In the genomic region with DNA sequence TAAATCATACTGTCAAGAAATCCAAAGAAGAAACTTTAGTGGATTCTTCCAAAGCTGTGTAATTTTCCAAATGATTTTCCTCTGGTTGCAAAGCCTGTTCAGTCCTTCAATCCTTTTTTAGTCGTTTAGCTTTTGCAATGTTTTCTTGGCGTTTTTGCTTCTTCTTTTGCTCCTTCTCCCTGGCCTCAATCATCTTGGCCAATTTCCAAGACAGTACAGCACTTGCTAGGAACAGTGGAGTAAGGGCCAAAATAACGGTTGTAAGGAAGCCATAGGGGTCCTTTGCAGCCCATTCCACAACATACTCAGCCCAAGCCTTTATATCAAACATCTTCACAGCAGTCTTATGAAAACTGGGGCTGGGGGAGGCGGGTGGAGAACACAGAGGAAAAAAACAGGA, we compare ENCODE assay signal across 18 cellular contexts. TPM values are rescaled to one million over a fixed set of nuclear protein-coding genes. Genes with fewer than 3 reads are reported as not detected.
DNase-seq lines count a peak whose midpoint lies in the region; ATAC-seq, FAIRE-seq and TF ChIP-seq lines count a peak whose summit lies in the region.
"Had no signal": no experiment of that assay in that cellular context is flagged by ENCODE, and none has a peak within 500 bp of the region (broad histone marks: within the 10 kb centered on the region; RNA-seq: fewer than 3 reads in every experiment).

No MANE protein-coding gene starts in this region.

- intact Hi-C loops in MCF 10A (cut with micrococcal nuclease), result loop anchor here (5.0 kb wide), 2 partner anchors 198 to 247 kb away; no protein-coding TSS in a partner anchor
- intact Hi-C loops in breast epithelium (cut with DNase I; ENCODE audit: low total_unique reads), result no loop called here
- intact Hi-C loops in K562 (cut with micrococcal nuclease), result loop anchor here (5.0 to 10.0 kb wide), 4 partner anchors 105 to 315 kb away; a partner anchor contains a TSS

- peaks cover 8% of the 10 kb centered on the region for H3K4me1 Mint-ChIP-seq in MCF 10A (ENCODE audit: insufficient read depth, unreplicated experiment)
- H3K4me1 Mint-ChIP-seq in stimulated activated effector memory CD8-positive, alpha-beta T cell treated with anti-CD3 and anti-CD28 coated beads, Interleukin-12 subunit alpha, Interleukin-12 subunit beta, amount 100 ng/mL, for 72 hours, result peaks cover 40% of the 10 kb centered on the region

- BruUV-seq in MCF 10A (replicated peaks; lab: Mats Ljungman, UMichigan) (no TSS peak), K562 (replicated peaks; lab: Mats Ljungman, UMichigan) (no TSS peak)

- peak overlapping the region; percentile 73 for H3K4me2 ChIP-seq in K562 (ENCODE audit: insufficient read depth, low read length)

- peak; percentile 65 for FAIRE-seq in K562 (lab: Jason Lieb, UNC)

- POLR2A ChIA-PET in MCF 10A (lab: Yijun Ruan, JAX), result no interaction called here
- POLR2A ChIA-PET in K562 (lab: Yijun Ruan, JAX), result no interaction called here

- H3K36me3 ChIP-seq in breast epithelium (no peaks in the 10 kb centered on the region), K562 (ENCODE audit: control insufficient read depth, insufficient read depth, low read length) (peaks cover 44% of the 10 kb centered on the region)

- H3K4me3 Mint-ChIP-seq in MCF 10A (ENCODE audit: unreplicated experiment), result no peak overlapping the region
- peak overlapping the region; percentile 98 for H3K4me3 Mint-ChIP-seq in stimulated activated effector memory CD8-positive, alpha-beta T cell treated with anti-CD3 and anti-CD28 coated beads, Interleukin-12 subunit alpha, Interleukin-12 subunit beta, amount 100 ng/mL, for 72 hours

- no peak overlapping the region for H3K27ac Mint-ChIP-seq in MCF 10A (ENCODE audit: low read depth, unreplicated experiment)
- H3K27ac Mint-ChIP-seq in stimulated activated effector memory CD8-positive, alpha-beta T cell treated with anti-CD3 and anti-CD28 coated beads, Interleukin-12 subunit alpha, Interleukin-12 subunit beta, amount 100 ng/mL, for 72 hours, result peak overlapping the region; percentile 68
- H3K27ac Mint-ChIP-seq: B cell had no signal

- WGBS in K562 (ENCODE audit: insufficient coverage, low coverage, missing lambda C conversion rate), result 29% methylated on average over 4 of the region's 4 CpGs

- H3K27me3 ChIP-seq in breast epithelium (no peaks in the 10 kb centered on the region), K562 (ENCODE audit: control insufficient read depth in 2 of 2, insufficient read depth in 2 of 2, low read length in 2 of 2) (no peaks in the 10 kb centered on the region)
- H3K27me3 ChIP-seq: hepatocyte had no signal

- H3K4me1 ChIP-seq in breast epithelium (peaks cover 0 to 4% of the 10 kb centered on the region in 2 donors), K562 (replicated peaks in 1 of 2; ENCODE audit: control insufficient read depth in 2 of 2, insufficient read depth in 2 of 2, low read length in 2 of 2) (peaks cover 0 to 18% of the 10 kb centered on the region in 2 experiments; a peak in 3 of 5 replicates)

- H2AFZ ChIP-seq in K562 (ENCODE audit: low read depth, low read length), result no peak overlapping the region
- H2AFZ ChIP-seq: hepatocyte had no signal

- H3K9ac ChIP-seq in K562 (ENCODE audit: insufficient read depth in 1 of 2, low read depth in 2 of 2, low read length in 2 of 2), result peak overlapping the region in 1 of 2 experiments; percentile 95; a peak in 2 of 4 replicates
- H3K9ac ChIP-seq: KMS-11 had no signal

- H3K4me3 ChIP-seq in breast epithelium (no peak overlapping the region), K562 (peak overlapping the region; percentile 69; the same call in 1 of the 2 replicates)
- H3K4me3 ChIP-seq: hepatocyte, lower lobe of right lung had no signal

- no peak overlapping the region for H3K27ac ChIP-seq in breast epithelium
- peak overlapping the region; percentile 49; the same call in 2 of the 3 replicates for H3K27ac ChIP-seq in K562 (ENCODE audit: extremely low read depth, low read depth, low read length)
- H3K27ac ChIP-seq: hepatocyte, KMS-11, lower lobe of right lung had no signal

- no peaks in the 10 kb centered on the region for H3K9me3 Mint-ChIP-seq in MCF 10A (ENCODE audit: unreplicated experiment)
- no peaks in the 10 kb centered on the region for H3K9me3 Mint-ChIP-seq in stimulated activated effector memory CD8-positive, alpha-beta T cell treated with anti-CD3 and anti-CD28 coated beads, Interleukin-12 subunit alpha, Interleukin-12 subunit beta, amount 100 ng/mL, for 72 hours

- H3K9me1 ChIP-seq in K562 (ENCODE audit: control insufficient read depth, insufficient read depth, low read length), result no peaks in the 10 kb centered on the region

- H4K20me1 ChIP-seq in K562 (replicated peaks; ENCODE audit: control insufficient read depth, insufficient read depth, low read length), result no peaks in the 10 kb centered on the region

- in situ Hi-C loops in K562 (cut with MboI), result no loop called here

- DNase-seq in MCF 10A (ENCODE audit: unreplicated experiment), result peak; percentile 34
- DNase-seq in breast epithelium (ENCODE audit: low spot score in 2 of 2), result no peak
- peak; percentile 78 for DNase-seq in OCI-M1 (lab: John Stamatoyannopoulos, UW)
- peak in 1 of 4 experiments; percentile 57 for DNase-seq in K562 (ENCODE audit: extremely low read depth in 1 of 4, low spot score in 3 of 4)
- no peak for DNase-seq in stimulated activated effector memory CD8-positive, alpha-beta T cell treated with anti-CD3 and anti-CD28 coated beads, Interleukin-12 subunit alpha, Interleukin-12 subunit beta, amount 100 ng/mL, for 72 hours (ENCODE audit: low spot score in 2 of 2)
- DNase-seq in NCI-H2081 (lab: John Stamatoyannopoulos, UW), result no peak
- DNase-seq: amniotic stem cell; effector memory CD4-positive, alpha-beta T cell; GDM1; lower lobe of right lung; NCI-H2029; stimulated activated CD4-positive, alpha-beta T cell treated with anti-CD3 and anti-CD28 coated beads, Interleukin-4, amount 100 ng/mL, for 1 hour; stimulated activated naive CD8-positive, alpha-beta T cell treated with anti-CD3 and anti-CD28 coated beads, Interleukin-15, Interleukin-2, amounts not matched to agents 100 U/mL and 50 U/mL, for 24 hours had no signal

- H3K9me3 ChIP-seq in breast epithelium (no peaks in the 10 kb centered on the region), K562 (replicated peaks; ENCODE audit: control insufficient read depth, insufficient read depth, low read depth, low read length) (no peaks in the 10 kb centered on the region)
- H3K9me3 ChIP-seq: lower lobe of right lung had no signal

- ATAC-seq in K562 (0 out of 3 replicates have a peak, but pooled peaks have one; percentile 7), GM18511 (IDR thresholded peaks at IDR 0.05; ENCODE audit: unreplicated experiment) (no peak), HG03521 (IDR thresholded peaks at IDR 0.05; ENCODE audit: unreplicated experiment) (no peak)
- ATAC-seq in stimulated activated effector memory CD8-positive, alpha-beta T cell treated with anti-CD3 and anti-CD28 coated beads, Interleukin-12 subunit alpha, Interleukin-12 subunit beta, amount 100 ng/mL, for 72 hours, result no peak
- ATAC-seq: lower lobe of right lung; stimulated activated naive CD8-positive, alpha-beta T cell treated with anti-CD3 and anti-CD28 coated beads, Interleukin-15, Interleukin-2, amounts not matched to agents 100 U/mL and 50 U/mL, for 24 hours had no signal

- no peak for TF ChIP-seq EP300 in K562 (IDR thresholded peaks at IDR 0.05; ENCODE audit: low read length)

- peaks cover 70% of the 10 kb centered on the region for H3K79me2 ChIP-seq in K562 (ENCODE audit: control insufficient read depth, insufficient read depth, low read length)

- no peak; a peak in 1 of 4 replicates for TF ChIP-seq RAD21 in K562 (CRISPR knock-in tag; conservative IDR thresholded peaks at IDR 0.05 in 1 of 2, IDR thresholded peaks at IDR 0.05 in 1 of 2)

- TF ChIP-seq POLR2A in breast epithelium (IDR thresholded peaks at IDR 0.05), result no peak
- TF ChIP-seq POLR2A in K562 (conservative IDR thresholded peaks at IDR 0.05), result no peak

- CTCF ChIA-PET in MCF 10A (lab: Yijun Ruan, JAX) (interaction anchor here (1.5 kb wide), 1 partner anchor 168 kb away, joined by 3 read pairs; no protein-coding TSS in a partner anchor), K562 (lab: Yijun Ruan, JAX; ENCODE audit: low intra/inter-chr PET ratio) (no interaction called here)

- TF ChIP-seq CTCF in MCF 10A (IDR thresholded peaks at IDR 0.05; ENCODE audit: unreplicated experiment) (no peak), breast epithelium (IDR thresholded peaks at IDR 0.05) (no peak), K562 (IDR thresholded peaks at IDR 0.05 in 2 of 3, conservative IDR thresholded peaks at IDR 0.05 in 1 of 3; ENCODE audit: insufficient read depth in 2 of 3, low read depth in 1 of 3, low read length in 3 of 3) (no peak)

- peaks cover 49% of the 10 kb centered on the region for H3K36me3 Mint-ChIP-seq in MCF 10A (ENCODE audit: insufficient read depth, unreplicated experiment)
- H3K36me3 Mint-ChIP-seq in stimulated activated effector memory CD8-positive, alpha-beta T cell treated with anti-CD3 and anti-CD28 coated beads, Interleukin-12 subunit alpha, Interleukin-12 subunit beta, amount 100 ng/mL, for 72 hours, result peaks cover 83% of the 10 kb centered on the region

- no peaks in the 10 kb centered on the region for H3K27me3 Mint-ChIP-seq in MCF 10A (ENCODE audit: insufficient read depth, unreplicated experiment)
- H3K27me3 Mint-ChIP-seq: B cell had no signal

RNA-seq across cellular contexts. Expression of a gene that starts 2.4 kb away (rescaled TPM):
- total RNA-seq in MCF 10A (2022) (92.5 and 95.8 TPM in 2 replicates), breast epithelium (10 to 100 TPM; 31.4 to 34.0 (median 31.8) TPM), K562 (2014; rRNA removed) (88.9 and 92.1 TPM in 2 replicates), K562 (2014; rRNA removed; fragmentation: Illumina TruSeq; extraction: Trizol) (83.4 and 102 TPM in 2 replicates), K562 (2015; rRNA removed; fragmentation: Illumina TruSeq; extraction: Trizol) (82.0 and 88.3 TPM in 2 replicates), K562 (2021) (86.7 and 94.5 TPM in 2 replicates)
- 15.7 and 21.4 TPM in 2 replicates for total RNA-seq in K562 (2011; cell fraction: chromatin; rRNA removed; ENCODE audit: low replicate concordance)
- 5.5 and 5.8 TPM in 2 replicates for total RNA-seq in K562 (2011; cell fraction: nucleolus; rRNA removed)
- total RNA-seq in K562 (2011; cell fraction: nucleoplasm; rRNA removed), result 10.3 and 13.5 TPM in 2 replicates
- polyA plus RNA-seq in K562 (2011; rRNA removed) (44.8 and 53.1 TPM in 2 replicates), K562 (2014; fragmentation: Illumina TruSeq; extraction: Trizol) (124 and 125 TPM in 2 replicates), K562 (2014; fragmentation: Nextera tagmentation; extraction: Ambion mirVana) (10 to 100 TPM; 16.6 to 19.7 TPM), K562 (2014; rRNA removed) (59.4 and 61.4 TPM in 2 replicates)
- 24.2 and 35.3 TPM in 2 replicates for polyA plus RNA-seq in K562 (2011; cell fraction: cytosol; rRNA removed)
- 19.3 and 26.1 TPM in 2 replicates for polyA plus RNA-seq in K562 (2011; cell fraction: nucleus; rRNA removed)
- polyA plus RNA-seq in K562 (2012), result 57.9 and 58.6 TPM in 2 replicates
- polyA minus RNA-seq in K562 (2011; rRNA and poly(A)+ RNA removed), result 62.8 and 85.7 TPM in 2 replicates
- 34.4 and 40.2 TPM in 2 replicates for polyA minus RNA-seq in K562 (2011; cell fraction: cytosol; rRNA and poly(A)+ RNA removed)
- polyA minus RNA-seq in K562 (2011; cell fraction: nucleus; rRNA and poly(A)+ RNA removed), result 8.6 and 17.3 TPM in 2 replicates

Comparison
In these comparisons a context has a peak if more than half of its experiments do, and no peak if none do; other contexts are left out.
1. DNase-seq: peak in MCF 10A (single experiment) and OCI-M1 (single experiment); none in breast epithelium (0 of 2), stimulated activated effector memory CD8-positive, alpha-beta T cell treated with anti-CD3 and anti-CD28 coated beads, Interleukin-12 subunit alpha, Interleukin-12 subunit beta, amount 100 ng/mL, for 72 hours (0 of 2) and NCI-H2081 (0 of 2).